8 cellular contexts compared by ENCODE assay signal in the genomic region with DNA sequence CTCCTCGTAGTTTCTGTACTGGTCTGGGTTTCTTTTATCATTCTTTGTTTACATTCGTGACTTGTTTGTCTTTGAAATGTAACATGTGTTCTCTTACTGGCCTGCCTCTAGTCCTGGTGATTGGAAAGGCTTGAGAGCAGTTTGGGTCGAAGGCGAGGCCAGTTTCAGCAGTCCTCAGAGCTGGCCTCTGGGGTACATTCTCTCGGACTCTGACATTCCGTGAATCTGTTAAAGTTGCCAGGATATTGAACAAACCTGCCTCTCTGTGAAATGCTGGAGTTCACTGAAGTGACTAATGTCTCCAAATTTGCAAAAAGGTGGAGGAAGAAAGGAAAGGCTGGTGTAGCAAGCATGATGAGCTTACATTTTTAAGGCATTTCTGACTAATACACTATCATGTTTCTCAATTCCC. TPM values are rescaled to one million over a fixed set of nuclear protein-coding genes. Genes with fewer than 3 reads are reported as not detected.
DNase-seq lines count a peak whose midpoint lies in the region; ATAC-seq and TF ChIP-seq lines count a peak whose summit lies in the region.

No MANE protein-coding gene starts in this region.

- no peak overlapping the region for H3K27ac Mint-ChIP-seq in activated naive CD8-positive, alpha-beta T cell treated with anti-CD3 and anti-CD28 coated beads, Interleukin-2, amount 50 U/mL, for 24 hours

- H2AFZ ChIP-seq in trophoblast cell (ENCODE audit: insufficient read depth, low read length, poor library complexity) = peak overlapping the region; percentile 58

- peak overlapping the region; percentile 81 for H3K4me3 Mint-ChIP-seq in activated naive CD8-positive, alpha-beta T cell treated with anti-CD3 and anti-CD28 coated beads, Interleukin-2, amount 50 U/mL, for 24 hours

- DNase-seq in DMS53 treated with DMSO at 0.1 percent for 48 hours (lab: John Stamatoyannopoulos, UW; ENCODE audit: unreplicated experiment) = peak; percentile 62
- DNase-seq in HuH-7.5 (ENCODE audit: low spot score) = peak; percentile 43
- DNase-seq in activated naive CD8-positive, alpha-beta T cell treated with anti-CD3 and anti-CD28 coated beads, Interleukin-2, amount 50 U/mL, for 24 hours = no peak
- no peak for DNase-seq in left ventricle myocardium inferior
- DNase-seq in trophoblast cell = peak; percentile 62 to 84
- DNase-seq in germinal center (ENCODE audit: low spot score) = no peak
- no peak for DNase-seq in NK-92 (lab: John Stamatoyannopoulos, UW; ENCODE audit: unreplicated experiment)
- DNase-seq in stimulated activated CD4-positive, alpha-beta T cell treated with anti-CD3 and anti-CD28 coated beads, Interleukin-15, amount 100 ng/mL, for 24 hours = no peak

- WGBS in trophoblast cell (ENCODE audit: extremely low coverage, insufficient coverage, insufficient read length) = no CpG with 5 or more reads among the region's 6 CpGs

- no peak overlapping the region for H3K4ac ChIP-seq in trophoblast cell (ENCODE audit: low read depth, low read length)

- intact Hi-C loops in left ventricle myocardium inferior (cut with micrococcal nuclease) = loop anchor here (5.0 kb wide), 1 partner anchor 56 kb away; no protein-coding TSS in a partner anchor

- H4K8ac ChIP-seq in trophoblast cell (ENCODE audit: low read depth, low read length) = no peak overlapping the region

- H3K9me3 ChIP-seq in left ventricle myocardium inferior (replicated peaks) = peaks cover 26% of the 10 kb centered on the region
- no peaks in the 10 kb centered on the region for H3K9me3 ChIP-seq in trophoblast cell (ENCODE audit: insufficient read depth, low read depth, low read length)

- no peaks in the 10 kb centered on the region for H3K36me3 Mint-ChIP-seq in activated naive CD8-positive, alpha-beta T cell treated with anti-CD3 and anti-CD28 coated beads, Interleukin-2, amount 50 U/mL, for 24 hours (ENCODE audit: low read depth)

- peaks cover 56% of the 10 kb centered on the region for H3K4me1 ChIP-seq in left ventricle myocardium inferior
- no peaks in the 10 kb centered on the region for H3K4me1 ChIP-seq in trophoblast cell (ENCODE audit: control insufficient read depth in 1 of 2, insufficient read depth in 2 of 2, low read length in 2 of 2)

- H3K4me1 Mint-ChIP-seq in activated naive CD8-positive, alpha-beta T cell treated with anti-CD3 and anti-CD28 coated beads, Interleukin-2, amount 50 U/mL, for 24 hours = peaks cover 15% of the 10 kb centered on the region

- H3K14ac ChIP-seq in trophoblast cell (ENCODE audit: low read length) = no peak overlapping the region

- ATAC-seq in activated naive CD8-positive, alpha-beta T cell treated with anti-CD3 and anti-CD28 coated beads, Interleukin-2, amount 50 U/mL, for 24 hours = no peak

- H4K91ac ChIP-seq in trophoblast cell (ENCODE audit: low read depth, low read length) = peak overlapping the region; percentile 79

- H2BK5ac ChIP-seq in trophoblast cell (ENCODE audit: low read depth, low read length, poor library complexity) = peak overlapping the region; percentile 65

- peaks cover 13% of the 10 kb centered on the region for H3K9me3 Mint-ChIP-seq in activated naive CD8-positive, alpha-beta T cell treated with anti-CD3 and anti-CD28 coated beads, Interleukin-2, amount 50 U/mL, for 24 hours

- H2BK120ac ChIP-seq in trophoblast cell (ENCODE audit: insufficient read depth, low read length, poor library complexity) = peak overlapping the region; percentile 35

- no peak overlapping the region for H2AK5ac ChIP-seq in trophoblast cell (ENCODE audit: low read length)

- no peak overlapping the region for H4K12ac ChIP-seq in trophoblast cell (ENCODE audit: low read depth, low read length)

- H3K79me2 ChIP-seq in trophoblast cell (ENCODE audit: control insufficient read depth, insufficient read depth, low read length, poor library complexity) = peaks cover 9% of the 10 kb centered on the region

- no peak for TF ChIP-seq CTCF in left ventricle myocardium inferior (IDR thresholded peaks at IDR 0.05; ENCODE audit: borderline replicate concordance)

- H3K27me3 ChIP-seq in left ventricle myocardium inferior (ENCODE audit: low read depth) = no peaks in the 10 kb centered on the region
- no peaks in the 10 kb centered on the region for H3K27me3 ChIP-seq in trophoblast cell (ENCODE audit: insufficient read depth, low read length)

- peak overlapping the region; percentile 92 for H3K27ac ChIP-seq in left ventricle myocardium inferior (replicated peaks)
- peak overlapping the region; percentile 76 for H3K27ac ChIP-seq in trophoblast cell (ENCODE audit: low read depth, low read length)

- no peak overlapping the region for H3K18ac ChIP-seq in trophoblast cell (ENCODE audit: low read length)

- no peak overlapping the region for H3K23ac ChIP-seq in trophoblast cell (ENCODE audit: low read length)

- no peaks in the 10 kb centered on the region for H3K36me3 ChIP-seq in left ventricle myocardium inferior
- H3K36me3 ChIP-seq in trophoblast cell (ENCODE audit: control insufficient read depth in 1 of 2, insufficient read depth in 2 of 2, low read length in 2 of 2) = peaks cover 3% of the 10 kb centered on the region in 2 experiments

- H3K9ac ChIP-seq in trophoblast cell (ENCODE audit: low read length) = peak overlapping the region; percentile 81

- H3K4me2 ChIP-seq in trophoblast cell (ENCODE audit: low read length) = peak overlapping the region; percentile 89

- H3K27me3 Mint-ChIP-seq in activated naive CD8-positive, alpha-beta T cell treated with anti-CD3 and anti-CD28 coated beads, Interleukin-2, amount 50 U/mL, for 24 hours = peaks cover 45% of the 10 kb centered on the region

- no peak overlapping the region for H2BK12ac ChIP-seq in trophoblast cell (ENCODE audit: low read length)

- H3K4me3 ChIP-seq in left ventricle myocardium inferior (peak overlapping the region; percentile 91), trophoblast cell (ENCODE audit: low read depth, low read length) (peak overlapping the region; percentile 94)

- H3K79me1 ChIP-seq in trophoblast cell (ENCODE audit: low read length) = peaks cover 14% of the 10 kb centered on the region

RNA-seq across cellular contexts. Expression of gene PLEKHA5, which starts 1.5 kb away (rescaled TPM):
- 60.8 TPM for total RNA-seq in left ventricle myocardium inferior
- 33.8 and 35.6 TPM in 2 replicates for polyA plus RNA-seq in trophoblast cell (2013)

Comparison
In these comparisons a context has a peak if more than half of its experiments do, and no peak if none do; other contexts are left out.
1. DNase-seq: peak in DMS53 treated with DMSO at 0.1 percent for 48 hours (single experiment), HuH-7.5 (single experiment) and trophoblast cell (2 of 2); none in activated naive CD8-positive, alpha-beta T cell treated with anti-CD3 and anti-CD28 coated beads, Interleukin-2, amount 50 U/mL, for 24 hours (single experiment), left ventricle myocardium inferior (single experiment), germinal center (single experiment), NK-92 (single experiment) and stimulated activated CD4-positive, alpha-beta T cell treated with anti-CD3 and anti-CD28 coated beads, Interleukin-15, amount 100 ng/mL, for 24 hours (single experiment).